2 cellular contexts compared by ENCODE assay signal in genomic region chr14:51523243-51523642, GRCh38.
TF ChIP-seq lines count a peak whose summit lies in the region.

No MANE protein-coding gene starts in this region.

TF ChIP-seq in GM23338, 12 proteins besides CTCF, POLR2A, EP300 and RAD21:
- TF ChIP-seq STAT1 (IDR thresholded peaks at IDR 0.05; ENCODE audit: unreplicated experiment) (no peak), ZNF462 (CRISPR knock-in tag; IDR thresholded peaks at IDR 0.05) (no peak), JUNB (IDR thresholded peaks at IDR 0.05; ENCODE audit: unreplicated experiment) (no peak)

TF ChIP-seq in H1, 55 proteins besides CTCF, POLR2A, EP300 and RAD21:
- TF ChIP-seq CHD2 (IDR thresholded peaks at IDR 0.05; ENCODE audit: low read length) (no peak), POU5F1 (IDR thresholded peaks at IDR 0.05; ENCODE audit: low read depth, low read length) (no peak), SP2 (IDR thresholded peaks at IDR 0.05; ENCODE audit: low read length) (no peak), NRF1 (IDR thresholded peaks at IDR 0.05; ENCODE audit: low read depth, low read length) (no peak), KDM1A (IDR thresholded peaks at IDR 0.05; ENCODE audit: borderline replicate concordance, low read length) (no peak), SAP30 (IDR thresholded peaks at IDR 0.05; ENCODE audit: insufficient read depth, insufficient replicate concordance, low read length) (no peak), RNF2 (IDR thresholded peaks at IDR 0.05; ENCODE audit: borderline replicate concordance, low read depth, low read length, missing control alignments, poor library complexity, severe bottlenecking) (no peak), CREB1 (IDR thresholded peaks at IDR 0.05) (no peak), GABPA (IDR thresholded peaks at IDR 0.05; ENCODE audit: borderline replicate concordance, insufficient read depth, low read length) (no peak), TAF7 (optimal IDR thresholded peaks at IDR 0.05; ENCODE audit: borderline replicate concordance, low read depth, low read length) (no peak), POLR2AphosphoS5 (IDR thresholded peaks at IDR 0.05; ENCODE audit: low read depth, low read length) (no peak), SIX5 (IDR thresholded peaks at IDR 0.05; ENCODE audit: low read depth, low read length) (no peak), RFX5 (IDR thresholded peaks at IDR 0.05; ENCODE audit: borderline replicate concordance, low read depth, low read length) (no peak), KDM4A (IDR thresholded peaks at IDR 0.05; ENCODE audit: low read depth, low read length, severe bottlenecking) (no peak), MAX (IDR thresholded peaks at IDR 0.05) (no peak), TBP (IDR thresholded peaks at IDR 0.05; ENCODE audit: low read depth, low read length) (no peak)
TF ChIP-seq in H1: peak in this region for 0.
